In the genomic region with DNA sequence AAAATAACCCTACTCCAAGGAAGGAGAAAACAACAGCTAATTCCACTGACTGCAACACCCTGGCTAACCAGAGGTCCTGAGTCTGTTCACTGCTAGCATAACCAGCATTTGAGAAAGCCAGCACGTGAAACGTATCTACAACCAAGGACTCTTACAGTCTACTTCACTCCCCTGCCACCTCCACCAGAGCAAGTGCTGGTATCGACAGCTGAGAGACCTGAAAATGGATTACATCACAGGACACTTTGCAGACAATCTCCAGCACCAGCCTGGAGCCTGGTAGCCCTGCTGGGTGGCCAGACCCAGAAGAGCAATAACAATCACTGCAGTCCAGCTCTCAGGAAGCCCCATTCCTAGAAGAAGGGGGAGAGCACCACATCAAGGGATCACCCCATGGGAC, we compare ENCODE assay signal across 1 cellular context.
TF ChIP-seq lines count a peak whose summit lies in the region.

No MANE protein-coding gene starts in this region.

TF ChIP-seq in H1, 55 proteins besides CTCF, POLR2A, EP300 and RAD21:
- TF ChIP-seq SP2 (IDR thresholded peaks at IDR 0.05; ENCODE audit: low read length) = no peak
- no peak for TF ChIP-seq SP4 (IDR thresholded peaks at IDR 0.05; ENCODE audit: low read length)
- TF ChIP-seq, protein P1, sequence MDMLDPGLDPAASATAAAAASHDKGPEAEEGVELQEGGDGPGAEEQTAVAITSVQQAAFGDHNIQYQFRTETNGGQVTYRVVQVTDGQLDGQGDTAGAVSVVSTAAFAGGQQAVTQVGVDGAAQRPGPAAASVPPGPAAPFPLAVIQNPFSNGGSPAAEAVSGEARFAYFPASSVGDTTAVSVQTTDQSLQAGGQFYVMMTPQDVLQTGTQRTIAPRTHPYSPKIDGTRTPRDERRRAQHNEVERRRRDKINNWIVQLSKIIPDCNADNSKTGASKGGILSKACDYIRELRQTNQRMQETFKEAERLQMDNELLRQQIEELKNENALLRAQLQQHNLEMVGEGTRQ (IDR thresholded peaks at IDR 0.05; ENCODE audit: low read length) = no peak
- no peak for TF ChIP-seq NRF1 (IDR thresholded peaks at IDR 0.05; ENCODE audit: low read depth, low read length)
- TF ChIP-seq CHD1 (IDR thresholded peaks at IDR 0.05; ENCODE audit: low read depth, low read length) = no peak
- TF ChIP-seq BCL11A (IDR thresholded peaks at IDR 0.05; ENCODE audit: low read depth in 2 of 2, low read length in 2 of 2) = no peak
- TF ChIP-seq CBX8 (IDR thresholded peaks at IDR 0.05; ENCODE audit: borderline replicate concordance, low read depth, low read length) = no peak
- TF ChIP-seq NANOG (IDR thresholded peaks at IDR 0.05; ENCODE audit: insufficient read depth, low read depth, low read length, poor library complexity, severe bottlenecking) = no peak
- no peak for TF ChIP-seq HDAC2 (IDR thresholded peaks at IDR 0.05; ENCODE audit: borderline replicate concordance in 1 of 2, low read depth in 2 of 2, low read length in 2 of 2)
- no peak for TF ChIP-seq RFX5 (IDR thresholded peaks at IDR 0.05; ENCODE audit: borderline replicate concordance, low read depth, low read length)
- TF ChIP-seq BACH1 (IDR thresholded peaks at IDR 0.05; ENCODE audit: low read length) = no peak
- TF ChIP-seq JUND (IDR thresholded peaks at IDR 0.05; ENCODE audit: low read length) = no peak
- no peak for TF ChIP-seq SUZ12 (IDR thresholded peaks at IDR 0.05; ENCODE audit: low read length)
